In genomic region chr4:76897522-76898384, GRCh38 we compare ENCODE assay signal across 1 cellular context.
TF ChIP-seq lines count a peak whose summit lies in the region.

Gene SOWAHB, minus strand, starts transcription at chr4:76898144. Its CDS starts 295 bp downstream, at chr4:76897849.

TF ChIP-seq in HEK293, 187 proteins besides CTCF, POLR2A, EP300 and RAD21 (continued from another document and continues in another):
- TF ChIP-seq PRDM2 (tag by site-specific recombination; IDR thresholded peaks at IDR 0.05; ENCODE audit: borderline replicate concordance) (no peak), ZNF155 (tag by site-specific recombination; IDR thresholded peaks at IDR 0.05) (no peak), ZNF169 (tag by site-specific recombination; IDR thresholded peaks at IDR 0.05) (no peak), ZIC2 (tag by site-specific recombination; IDR thresholded peaks at IDR 0.05) (peak; percentile 65), GLIS2 (tag by site-specific recombination; IDR thresholded peaks at IDR 0.05) (peak; percentile 85), ZNF768 (tag by site-specific recombination; IDR thresholded peaks at IDR 0.05) (no peak), KLF1 (tag by site-specific recombination; IDR thresholded peaks at IDR 0.05) (0 out of 2 replicates have a peak, but pooled peaks have one; percentile 8), ZSCAN16 (tag by site-specific recombination; IDR thresholded peaks at IDR 0.05) (no peak), ZNF560 (tag by site-specific recombination; IDR thresholded peaks at IDR 0.05; ENCODE audit: borderline replicate concordance) (no peak), ZNF398 (tag by site-specific recombination; IDR thresholded peaks at IDR 0.05) (no peak), ZNF596 (tag by site-specific recombination; IDR thresholded peaks at IDR 0.05) (no peak), ZNF175 (tag by site-specific recombination; IDR thresholded peaks at IDR 0.05) (no peak), GLI2 (tag by site-specific recombination; IDR thresholded peaks at IDR 0.05; ENCODE audit: borderline replicate concordance, low read depth) (no peak), ZNF140 (tag by site-specific recombination; IDR thresholded peaks at IDR 0.05) (no peak), ZNF510 (tag by site-specific recombination; IDR thresholded peaks at IDR 0.05; ENCODE audit: insufficient replicate concordance) (no peak), ZNF830 (tag by site-specific recombination; IDR thresholded peaks at IDR 0.05; ENCODE audit: low read depth) (no peak), PRDM1 (tag by site-specific recombination; IDR thresholded peaks at IDR 0.05) (peak; percentile 58; the same call in 1 of the 2 replicates), ZNF146 (tag by site-specific recombination; IDR thresholded peaks at IDR 0.05) (no peak), ZEB2 (tag by site-specific recombination; IDR thresholded peaks at IDR 0.05) (no peak), ZBTB20 (tag by site-specific recombination; IDR thresholded peaks at IDR 0.05) (peak; percentile 69), ZNF624 (tag by site-specific recombination; IDR thresholded peaks at IDR 0.05) (no peak), ZBTB8A (tag by site-specific recombination; IDR thresholded peaks at IDR 0.05) (peak; percentile 40; the same call in 1 of the 2 replicates), KLF8 (tag by site-specific recombination; IDR thresholded peaks at IDR 0.05) (0 out of 2 replicates have a peak, but pooled peaks have one; percentile 48), ZBTB17 (tag by site-specific recombination; IDR thresholded peaks at IDR 0.05) (no peak), ZNF366 (tag by site-specific recombination; conservative IDR thresholded peaks at IDR 0.05) (no peak), ZNF416 (tag by site-specific recombination; IDR thresholded peaks at IDR 0.05) (no peak), ZNF48 (tag by site-specific recombination; IDR thresholded peaks at IDR 0.05) (no peak), TRIM28 (IDR thresholded peaks at IDR 0.05; ENCODE audit: borderline replicate concordance, low read length) (no peak), ZNF544 (tag by site-specific recombination; IDR thresholded peaks at IDR 0.05) (no peak), YY2 (tag by site-specific recombination; IDR thresholded peaks at IDR 0.05) (no peak), ZXDB (tag by site-specific recombination; IDR thresholded peaks at IDR 0.05) (peak; percentile 45; the same call in 1 of the 2 replicates), MEIS1 (CRISPR knock-in tag; IDR thresholded peaks at IDR 0.05; ENCODE audit: borderline replicate concordance) (no peak), ZNF138 (tag by site-specific recombination; IDR thresholded peaks at IDR 0.05; ENCODE audit: borderline replicate concordance) (no peak), REPIN1 (tag by site-specific recombination; IDR thresholded peaks at IDR 0.05; ENCODE audit: low read depth) (no peak), ZBTB1 (tag by site-specific recombination; IDR thresholded peaks at IDR 0.05) (no peak)
- TF ChIP-seq, protein P1, sequence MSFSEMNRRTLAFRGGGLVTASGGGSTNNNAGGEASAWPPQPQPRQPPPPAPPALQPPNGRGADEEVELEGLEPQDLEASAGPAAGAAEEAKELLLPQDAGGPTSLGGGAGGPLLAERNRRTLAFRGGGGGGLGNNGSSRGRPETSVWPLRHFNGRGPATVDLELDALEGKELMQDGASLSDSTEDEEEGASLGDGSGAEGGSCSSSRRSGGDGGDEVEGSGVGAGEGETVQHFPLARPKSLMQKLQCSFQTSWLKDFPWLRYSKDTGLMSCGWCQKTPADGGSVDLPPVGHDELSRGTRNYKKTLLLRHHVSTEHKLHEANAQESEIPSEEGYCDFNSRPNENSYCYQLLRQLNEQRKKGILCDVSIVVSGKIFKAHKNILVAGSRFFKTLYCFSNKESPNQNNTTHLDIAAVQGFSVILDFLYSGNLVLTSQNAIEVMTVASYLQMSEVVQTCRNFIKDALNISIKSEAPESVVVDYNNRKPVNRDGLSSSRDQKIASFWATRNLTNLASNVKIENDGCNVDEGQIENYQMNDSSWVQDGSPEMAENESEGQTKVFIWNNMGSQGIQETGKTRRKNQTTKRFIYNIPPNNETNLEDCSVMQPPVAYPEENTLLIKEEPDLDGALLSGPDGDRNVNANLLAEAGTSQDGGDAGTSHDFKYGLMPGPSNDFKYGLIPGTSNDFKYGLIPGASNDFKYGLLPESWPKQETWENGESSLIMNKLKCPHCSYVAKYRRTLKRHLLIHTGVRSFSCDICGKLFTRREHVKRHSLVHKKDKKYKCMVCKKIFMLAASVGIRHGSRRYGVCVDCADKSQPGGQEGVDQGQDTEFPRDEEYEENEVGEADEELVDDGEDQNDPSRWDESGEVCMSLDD (tag by site-specific recombination; IDR thresholded peaks at IDR 0.05) = no peak
- TF ChIP-seq, protein P2, sequence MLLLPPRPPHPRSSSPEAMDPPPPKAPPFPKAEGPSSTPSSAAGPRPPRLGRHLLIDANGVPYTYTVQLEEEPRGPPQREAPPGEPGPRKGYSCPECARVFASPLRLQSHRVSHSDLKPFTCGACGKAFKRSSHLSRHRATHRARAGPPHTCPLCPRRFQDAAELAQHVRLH (tag by site-specific recombination; IDR thresholded peaks at IDR 0.05) = no peak
- TF ChIP-seq, protein P3, sequence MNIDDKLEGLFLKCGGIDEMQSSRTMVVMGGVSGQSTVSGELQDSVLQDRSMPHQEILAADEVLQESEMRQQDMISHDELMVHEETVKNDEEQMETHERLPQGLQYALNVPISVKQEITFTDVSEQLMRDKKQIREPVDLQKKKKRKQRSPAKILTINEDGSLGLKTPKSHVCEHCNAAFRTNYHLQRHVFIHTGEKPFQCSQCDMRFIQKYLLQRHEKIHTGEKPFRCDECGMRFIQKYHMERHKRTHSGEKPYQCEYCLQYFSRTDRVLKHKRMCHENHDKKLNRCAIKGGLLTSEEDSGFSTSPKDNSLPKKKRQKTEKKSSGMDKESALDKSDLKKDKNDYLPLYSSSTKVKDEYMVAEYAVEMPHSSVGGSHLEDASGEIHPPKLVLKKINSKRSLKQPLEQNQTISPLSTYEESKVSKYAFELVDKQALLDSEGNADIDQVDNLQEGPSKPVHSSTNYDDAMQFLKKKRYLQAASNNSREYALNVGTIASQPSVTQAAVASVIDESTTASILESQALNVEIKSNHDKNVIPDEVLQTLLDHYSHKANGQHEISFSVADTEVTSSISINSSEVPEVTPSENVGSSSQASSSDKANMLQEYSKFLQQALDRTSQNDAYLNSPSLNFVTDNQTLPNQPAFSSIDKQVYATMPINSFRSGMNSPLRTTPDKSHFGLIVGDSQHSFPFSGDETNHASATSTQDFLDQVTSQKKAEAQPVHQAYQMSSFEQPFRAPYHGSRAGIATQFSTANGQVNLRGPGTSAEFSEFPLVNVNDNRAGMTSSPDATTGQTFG (tag by site-specific recombination; IDR thresholded peaks at IDR 0.05; ENCODE audit: borderline replicate concordance) = no peak
- TF ChIP-seq, protein P4, sequence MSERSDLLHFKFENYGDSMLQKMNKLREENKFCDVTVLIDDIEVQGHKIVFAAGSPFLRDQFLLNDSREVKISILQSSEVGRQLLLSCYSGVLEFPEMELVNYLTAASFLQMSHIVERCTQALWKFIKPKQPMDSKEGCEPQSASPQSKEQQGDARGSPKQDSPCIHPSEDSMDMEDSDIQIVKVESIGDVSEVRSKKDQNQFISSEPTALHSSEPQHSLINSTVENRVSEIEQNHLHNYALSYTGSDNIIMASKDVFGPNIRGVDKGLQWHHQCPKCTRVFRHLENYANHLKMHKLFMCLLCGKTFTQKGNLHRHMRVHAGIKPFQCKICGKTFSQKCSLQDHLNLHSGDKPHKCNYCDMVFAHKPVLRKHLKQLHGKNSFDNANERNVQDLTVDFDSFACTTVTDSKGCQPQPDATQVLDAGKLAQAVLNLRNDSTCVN (tag by site-specific recombination; optimal IDR thresholded peaks at IDR 0.05) = peak; percentile 63
- TF ChIP-seq, protein P5, sequence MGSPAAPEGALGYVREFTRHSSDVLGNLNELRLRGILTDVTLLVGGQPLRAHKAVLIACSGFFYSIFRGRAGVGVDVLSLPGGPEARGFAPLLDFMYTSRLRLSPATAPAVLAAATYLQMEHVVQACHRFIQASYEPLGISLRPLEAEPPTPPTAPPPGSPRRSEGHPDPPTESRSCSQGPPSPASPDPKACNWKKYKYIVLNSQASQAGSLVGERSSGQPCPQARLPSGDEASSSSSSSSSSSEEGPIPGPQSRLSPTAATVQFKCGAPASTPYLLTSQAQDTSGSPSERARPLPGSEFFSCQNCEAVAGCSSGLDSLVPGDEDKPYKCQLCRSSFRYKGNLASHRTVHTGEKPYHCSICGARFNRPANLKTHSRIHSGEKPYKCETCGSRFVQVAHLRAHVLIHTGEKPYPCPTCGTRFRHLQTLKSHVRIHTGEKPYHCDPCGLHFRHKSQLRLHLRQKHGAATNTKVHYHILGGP (tag by site-specific recombination; IDR thresholded peaks at IDR 0.05) = no peak
- TF ChIP-seq, protein P6, sequence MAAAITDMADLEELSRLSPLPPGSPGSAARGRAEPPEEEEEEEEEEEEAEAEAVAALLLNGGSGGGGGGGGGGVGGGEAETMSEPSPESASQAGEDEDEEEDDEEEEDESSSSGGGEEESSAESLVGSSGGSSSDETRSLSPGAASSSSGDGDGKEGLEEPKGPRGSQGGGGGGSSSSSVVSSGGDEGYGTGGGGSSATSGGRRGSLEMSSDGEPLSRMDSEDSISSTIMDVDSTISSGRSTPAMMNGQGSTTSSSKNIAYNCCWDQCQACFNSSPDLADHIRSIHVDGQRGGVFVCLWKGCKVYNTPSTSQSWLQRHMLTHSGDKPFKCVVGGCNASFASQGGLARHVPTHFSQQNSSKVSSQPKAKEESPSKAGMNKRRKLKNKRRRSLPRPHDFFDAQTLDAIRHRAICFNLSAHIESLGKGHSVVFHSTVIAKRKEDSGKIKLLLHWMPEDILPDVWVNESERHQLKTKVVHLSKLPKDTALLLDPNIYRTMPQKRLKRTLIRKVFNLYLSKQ (tag by site-specific recombination; IDR thresholded peaks at IDR 0.05; ENCODE audit: borderline replicate concordance) = no peak
- TF ChIP-seq, protein P7, sequence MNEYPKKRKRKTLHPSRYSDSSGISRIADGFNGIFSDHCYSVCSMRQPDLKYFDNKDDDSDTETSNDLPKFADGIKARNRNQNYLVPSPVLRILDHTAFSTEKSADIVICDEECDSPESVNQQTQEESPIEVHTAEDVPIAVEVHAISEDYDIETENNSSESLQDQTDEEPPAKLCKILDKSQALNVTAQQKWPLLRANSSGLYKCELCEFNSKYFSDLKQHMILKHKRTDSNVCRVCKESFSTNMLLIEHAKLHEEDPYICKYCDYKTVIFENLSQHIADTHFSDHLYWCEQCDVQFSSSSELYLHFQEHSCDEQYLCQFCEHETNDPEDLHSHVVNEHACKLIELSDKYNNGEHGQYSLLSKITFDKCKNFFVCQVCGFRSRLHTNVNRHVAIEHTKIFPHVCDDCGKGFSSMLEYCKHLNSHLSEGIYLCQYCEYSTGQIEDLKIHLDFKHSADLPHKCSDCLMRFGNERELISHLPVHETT (tag by site-specific recombination; IDR thresholded peaks at IDR 0.05) = no peak
